26 cellular contexts compared by ENCODE assay signal in the genomic region with DNA sequence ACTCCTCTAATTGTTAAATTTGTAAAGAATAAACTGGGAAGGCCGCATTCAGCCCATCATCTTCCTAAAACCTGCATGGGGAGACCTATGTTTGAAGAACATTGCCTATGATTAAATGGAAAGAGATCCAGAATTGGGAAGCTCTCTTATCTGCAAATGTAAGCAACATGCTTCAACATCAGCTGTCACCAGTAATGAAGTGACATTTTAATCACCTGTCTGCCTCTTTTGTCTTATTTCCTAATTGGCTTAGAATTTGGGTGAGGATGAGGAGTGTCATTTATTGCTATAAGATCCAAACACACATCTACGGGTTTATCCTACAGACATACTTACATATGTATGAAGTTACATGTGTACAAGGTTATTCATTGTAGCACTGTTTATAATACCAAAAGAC.
"Had no signal": no experiment of that assay in that cellular context is flagged by ENCODE, and none has a peak within 500 bp of the region (broad histone marks: within the 10 kb centered on the region; RNA-seq: fewer than 3 reads in every experiment).

No MANE protein-coding gene starts in this region.

- H3K4me2 ChIP-seq: hepatocyte had no signal

- H3K27me3 ChIP-seq: hepatocyte had no signal

- ATAC-seq: effector memory CD8-positive, alpha-beta T cell; esophagus mucosa; gastrocnemius medialis; heart left ventricle; left cardiac atrium; left lung; left ventricle myocardium superior; lower lobe of right lung; mucosa of descending colon; naive thymus-derived CD8-positive, alpha-beta T cell had no signal

- H3K9me3 ChIP-seq: colonic mucosa, esophagus squamous epithelium, gastrocnemius medialis, heart left ventricle, left lung, lower lobe of right lung, mucosa of descending colon had no signal

- DNase-seq: colonic mucosa; cortex of kidney; effector CD8-positive, alpha-beta T cell; effector memory CD8-positive, alpha-beta T cell; endodermal cell; erythroblast; esophagus squamous epithelium; foreskin fibroblast; foreskin melanocyte; gastrocnemius medialis; heart left ventricle; hypothalamus; left cardiac atrium; left lung; left ventricle myocardium superior; lower lobe of right lung; mesenchymal stem cell; mucosa of descending colon; naive B cell; naive thymus-derived CD8-positive, alpha-beta T cell had no signal

- H3K4me1 ChIP-seq: gastrocnemius medialis had no signal

- H3K36me3 ChIP-seq: colonic mucosa, esophagus squamous epithelium, gastrocnemius medialis, heart left ventricle, left lung, lower lobe of right lung had no signal

- H3K79me2 ChIP-seq: hepatocyte had no signal

- H3K27ac ChIP-seq: colonic mucosa, epithelial cell of prostate, esophagus squamous epithelium, gastrocnemius medialis, heart left ventricle, hepatocyte, left lung, lower lobe of right lung had no signal

- FAIRE-seq: endometrium, islet of Langerhans, keratinocyte had no signal

- H3K4me3 ChIP-seq: colonic mucosa, esophagus squamous epithelium, gastrocnemius medialis, heart left ventricle, hepatocyte, left lung, lower lobe of right lung, mucosa of descending colon had no signal

- H2AFZ ChIP-seq: hepatocyte had no signal
